2 cellular contexts compared by ENCODE assay signal in genomic region chrX:65759525-65759924, GRCh38.
DNase-seq lines count a peak whose midpoint lies in the region; ATAC-seq, FAIRE-seq and TF ChIP-seq lines count a peak whose summit lies in the region.
"Not testable (repeated sequence)": the region's sequence is repeated elsewhere in the genome, so short reads cannot be mapped to it uniquely, and the experiment has no call there.

No MANE protein-coding gene starts in this region.

- not testable (repeated sequence) for H2AFZ ChIP-seq in K562 (ENCODE audit: low read depth, low read length)

- BruUV-seq in K562 (replicated peaks; lab: Mats Ljungman, UMichigan): not testable (repeated sequence)

- not testable (repeated sequence) for H3K36me3 ChIP-seq in HEK293 (ENCODE audit: control insufficient read depth in 2 of 2, insufficient read depth in 1 of 2, low read length in 2 of 2); K562 (ENCODE audit: control insufficient read depth, insufficient read depth, low read length)

- not testable (repeated sequence) for H3K27me3 ChIP-seq in K562 (ENCODE audit: control insufficient read depth in 2 of 2, insufficient read depth in 2 of 2, low read length in 2 of 2)

- TF ChIP-seq EP300 in K562 (IDR thresholded peaks at IDR 0.05; ENCODE audit: low read length): not testable (repeated sequence)

- FAIRE-seq in K562 (lab: Jason Lieb, UNC): not testable (repeated sequence)

- not testable (repeated sequence) for H4K20me1 ChIP-seq in K562 (replicated peaks; ENCODE audit: control insufficient read depth, insufficient read depth, low read length)

- not testable (repeated sequence) for TF ChIP-seq RAD21 in K562 (CRISPR knock-in tag; conservative IDR thresholded peaks at IDR 0.05 in 1 of 2, IDR thresholded peaks at IDR 0.05 in 1 of 2)

- TF ChIP-seq CTCF in HEK293 (tag by site-specific recombination; IDR thresholded peaks at IDR 0.05); K562 (IDR thresholded peaks at IDR 0.05 in 2 of 3, conservative IDR thresholded peaks at IDR 0.05 in 1 of 3; ENCODE audit: insufficient read depth in 2 of 3, low read depth in 1 of 3, low read length in 3 of 3): not testable (repeated sequence)

- not testable (repeated sequence) for H3K9me3 ChIP-seq in HEK293 (ENCODE audit: control insufficient read depth, insufficient read depth, low read depth, low read length); K562 (replicated peaks; ENCODE audit: control insufficient read depth, insufficient read depth, low read depth, low read length)

- H3K9ac ChIP-seq in K562 (ENCODE audit: insufficient read depth in 1 of 2, low read depth in 2 of 2, low read length in 2 of 2): not testable (repeated sequence)

- WGBS in K562 (ENCODE audit: insufficient coverage, low coverage, missing lambda C conversion rate): no CpG with 5 or more reads among the region's 1 CpG

- not testable (repeated sequence) for DNase-seq in K562 (ENCODE audit: extremely low read depth in 1 of 4, low spot score in 3 of 4)

- H3K4me2 ChIP-seq in K562 (ENCODE audit: insufficient read depth, low read length): not testable (repeated sequence)

- CTCF ChIA-PET in HEK293 (lab: Yijun Ruan, JAX); K562 (lab: Yijun Ruan, JAX; ENCODE audit: low intra/inter-chr PET ratio): not testable (repeated sequence)

- POLR2A ChIA-PET in HEK293 (lab: Yijun Ruan, JAX); K562 (lab: Yijun Ruan, JAX): not testable (repeated sequence)

- not testable (repeated sequence) for H3K4me1 ChIP-seq in HEK293 (ENCODE audit: control insufficient read depth, insufficient read depth, low read length); K562 (replicated peaks in 1 of 2; ENCODE audit: control insufficient read depth in 2 of 2, insufficient read depth in 2 of 2, low read length in 2 of 2)

- H3K79me2 ChIP-seq in K562 (ENCODE audit: control insufficient read depth, insufficient read depth, low read length): not testable (repeated sequence)

- H3K4me3 ChIP-seq in HEK293 (ENCODE audit: low read depth, low read length); K562: not testable (repeated sequence)

- TF ChIP-seq POLR2A in K562 (conservative IDR thresholded peaks at IDR 0.05): not testable (repeated sequence)

- H3K9me1 ChIP-seq in K562 (ENCODE audit: control insufficient read depth, insufficient read depth, low read length): not testable (repeated sequence)

- ATAC-seq in K562: not testable (repeated sequence)

- intact Hi-C loops in K562 (cut with micrococcal nuclease): not testable (repeated sequence)

- not testable (repeated sequence) for H3K27ac ChIP-seq in HEK293 (ENCODE audit: extremely low read depth, low read depth, low read length); K562 (ENCODE audit: extremely low read depth, low read depth, low read length)

- in situ Hi-C loops in K562 (cut with MboI): not testable (repeated sequence)

TF ChIP-seq in HEK293, 187 proteins besides CTCF, POLR2A, EP300 and RAD21:
- peak; percentile 70; the same call in 1 of the 2 replicates for TF ChIP-seq ZNF280D (tag by site-specific recombination; IDR thresholded peaks at IDR 0.05)
- TF ChIP-seq ZNF146 (tag by site-specific recombination; IDR thresholded peaks at IDR 0.05): peak; percentile 81

TF ChIP-seq in K562, 482 proteins besides CTCF, POLR2A, EP300 and RAD21:
- TF ChIP-seq ZNF146 (CRISPR knock-in tag; IDR thresholded peaks at IDR 0.05; ENCODE audit: unreplicated experiment): peak; percentile 66
TF ChIP-seq in K562: peak in this region for 1; not testable (repeated sequence) for 481.
